Comparison of ENCODE assay signal across 25 cellular contexts in the genomic region with DNA sequence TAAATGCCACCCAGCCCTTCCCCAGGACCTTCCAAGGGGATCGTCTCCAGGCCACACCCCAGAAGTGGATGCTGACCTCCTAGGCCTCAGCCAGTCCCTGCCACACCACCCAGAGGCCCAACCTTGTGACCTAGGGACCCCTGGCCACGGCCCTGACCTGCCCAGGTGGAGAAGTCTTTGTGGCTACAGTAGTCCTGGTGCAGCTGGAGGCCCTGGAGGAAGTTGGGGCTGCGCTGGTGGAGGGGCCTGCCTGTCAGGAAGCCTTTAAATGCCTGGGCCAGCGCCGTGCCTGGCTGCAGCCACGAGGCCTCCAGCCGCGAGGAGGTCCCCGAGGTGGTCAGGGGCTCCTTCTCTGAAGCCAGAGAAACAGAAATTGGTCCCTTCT. TPM values are rescaled to one million over a fixed set of nuclear protein-coding genes. Genes with fewer than 3 reads are reported as not detected.
DNase-seq lines count a peak whose midpoint lies in the region; ATAC-seq and TF ChIP-seq lines count a peak whose summit lies in the region.
"Had no signal": no experiment of that assay in that cellular context is flagged by ENCODE, and none has a peak within 500 bp of the region (broad histone marks: within the 10 kb centered on the region; RNA-seq: fewer than 3 reads in every experiment).

No MANE protein-coding gene starts in this region.

- no peaks in the 10 kb centered on the region for H3K9me3 Mint-ChIP-seq in activated T-helper 1 cell treated with anti-CD3 and anti-CD28 coated beads, Interleukin-12 subunit alpha, Interleukin-12 subunit beta, Interleukin-2, Interleukin-4 antibody, amounts not matched to agents 30 ng/mL and 10 ng/mL and 1 ng/mL, durations not matched to agents 14 hours and 24 hours and 36 hours

- no peak for TF ChIP-seq CTCF in heart left ventricle (IDR thresholded peaks at IDR 0.05)
- TF ChIP-seq CTCF in coronary artery (IDR thresholded peaks at IDR 0.05): no peak
- TF ChIP-seq CTCF in suprapubic skin (IDR thresholded peaks at IDR 0.05): no peak

- H3K4me3 ChIP-seq in heart left ventricle: no peak overlapping the region
- H3K4me3 ChIP-seq in coronary artery: no peak overlapping the region
- H3K4me3 ChIP-seq in suprapubic skin: no peak overlapping the region
- H3K4me3 ChIP-seq: GM12878 had no signal

- DNase-seq in cardiac septum (ENCODE audit: low spot score): peak; percentile 74
- DNase-seq in heart left ventricle: no peak
- peak; percentile 41 for DNase-seq in coronary artery (ENCODE audit: low spot score)
- DNase-seq in suprapubic skin (ENCODE audit: low spot score in 2 of 2): peak; percentile 62 to 64
- DNase-seq in activated naive CD4-positive, alpha-beta T cell treated with anti-CD3 and anti-CD28 coated beads, Interleukin-2, amount 50 U/mL, for 16 hours: no peak
- DNase-seq in activated T-helper 1 cell treated with anti-CD3 and anti-CD28 coated beads, Interleukin-12 subunit alpha, Interleukin-12 subunit beta, Interleukin-2, Interleukin-4 antibody, amounts not matched to agents 30 ng/mL and 10 ng/mL and 1 ng/mL, durations not matched to agents 14 hours and 24 hours and 36 hours (ENCODE audit: low spot score): no peak
- DNase-seq: BE2C; CD4-positive, alpha-beta T cell; COR-L47; DND-41; KBM-7; NCI-H1105; NCI-H146; NCI-H2029; NCI-H2227 treated with DMSO at 0.1 percent for 48 hours; NCI-H510A treated with DMSO at 0.1 percent for 48 hours; NCI-H748 treated with DMSO at 0.1 percent for 48 hours; SIG-M5; SK-N-SH had no signal

- no peak for TF ChIP-seq EP300 in suprapubic skin (IDR thresholded peaks at IDR 0.05)

- no peaks in the 10 kb centered on the region for H3K4me1 Mint-ChIP-seq in activated T-helper 1 cell treated with anti-CD3 and anti-CD28 coated beads, Interleukin-12 subunit alpha, Interleukin-12 subunit beta, Interleukin-2, Interleukin-4 antibody, amounts not matched to agents 30 ng/mL and 10 ng/mL and 1 ng/mL, durations not matched to agents 14 hours and 24 hours and 36 hours (ENCODE audit: low read depth)

- H3K4me3 Mint-ChIP-seq in activated T-helper 1 cell treated with anti-CD3 and anti-CD28 coated beads, Interleukin-12 subunit alpha, Interleukin-12 subunit beta, Interleukin-2, Interleukin-4 antibody, amounts not matched to agents 30 ng/mL and 10 ng/mL and 1 ng/mL, durations not matched to agents 14 hours and 24 hours and 36 hours: no peak overlapping the region
- H3K4me3 Mint-ChIP-seq: CD4-positive, alpha-beta T cell had no signal

- H3K27me3 Mint-ChIP-seq in activated T-helper 1 cell treated with anti-CD3 and anti-CD28 coated beads, Interleukin-12 subunit alpha, Interleukin-12 subunit beta, Interleukin-2, Interleukin-4 antibody, amounts not matched to agents 30 ng/mL and 10 ng/mL and 1 ng/mL, durations not matched to agents 14 hours and 24 hours and 36 hours (ENCODE audit: insufficient read depth): peaks cover 11% of the 10 kb centered on the region

- H3K36me3 ChIP-seq in heart left ventricle (no peaks in the 10 kb centered on the region), suprapubic skin (no peaks in the 10 kb centered on the region)
- H3K36me3 ChIP-seq: BE2C had no signal

- H3K36me3 Mint-ChIP-seq in activated T-helper 1 cell treated with anti-CD3 and anti-CD28 coated beads, Interleukin-12 subunit alpha, Interleukin-12 subunit beta, Interleukin-2, Interleukin-4 antibody, amounts not matched to agents 30 ng/mL and 10 ng/mL and 1 ng/mL, durations not matched to agents 14 hours and 24 hours and 36 hours (ENCODE audit: low read depth): no peaks in the 10 kb centered on the region

- H3K27ac ChIP-seq in heart left ventricle (no peak overlapping the region), coronary artery (no peak overlapping the region), suprapubic skin (no peak overlapping the region)

- H3K27me3 ChIP-seq in heart left ventricle (peaks cover 0 to 9% (median 0%) of the 10 kb centered on the region in 9 donors), suprapubic skin (no peaks in the 10 kb centered on the region)
- H3K27me3 ChIP-seq: BE2C had no signal

- H3K4me1 ChIP-seq in heart left ventricle (peaks cover 0 to 4% (median 0%) of the 10 kb centered on the region in 12 donors), suprapubic skin (peaks cover 4% of the 10 kb centered on the region)
- H3K4me1 ChIP-seq: BE2C had no signal

- ATAC-seq in heart left ventricle: no peak
- no peak for ATAC-seq in GM19035 (IDR thresholded peaks at IDR 0.05; ENCODE audit: unreplicated experiment)
- ATAC-seq: GM12878, Panc1 had no signal

- 70 to 87% (median 74%) methylated on average over 8 to 9 of the region's 9 CpGs for WGBS in heart left ventricle, 4 donors
- 64% methylated on average over 9 of the region's 9 CpGs for WGBS in suprapubic skin

- intact Hi-C loops in cardiac septum (cut with DNase I): no loop called here
- intact Hi-C loops in heart left ventricle (cut with DNase I): no loop called here
- intact Hi-C loops in activated T-helper 1 cell treated with anti-CD3 and anti-CD28 coated beads, Interleukin-12 subunit alpha, Interleukin-12 subunit beta, Interleukin-2, Interleukin-4 antibody, amounts not matched to agents 30 ng/mL and 10 ng/mL and 1 ng/mL, durations not matched to agents 14 hours and 24 hours and 36 hours (cut with micrococcal nuclease): no loop called here

- no peak overlapping the region for H3K27ac Mint-ChIP-seq in activated T-helper 1 cell treated with anti-CD3 and anti-CD28 coated beads, Interleukin-12 subunit alpha, Interleukin-12 subunit beta, Interleukin-2, Interleukin-4 antibody, amounts not matched to agents 30 ng/mL and 10 ng/mL and 1 ng/mL, durations not matched to agents 14 hours and 24 hours and 36 hours
- H3K27ac Mint-ChIP-seq: CD4-positive, alpha-beta T cell had no signal

- TF ChIP-seq POLR2A in heart left ventricle (IDR thresholded peaks at IDR 0.05) (no peak), suprapubic skin (IDR thresholded peaks at IDR 0.05) (no peak)

- no peaks in the 10 kb centered on the region for H3K9me3 ChIP-seq in heart left ventricle
- no peaks in the 10 kb centered on the region for H3K9me3 ChIP-seq in suprapubic skin
- H3K9me3 ChIP-seq: BE2C, SK-N-SH had no signal

RNA-seq across cellular contexts. Expression of gene PLA2G4D, which starts 23.4 kb away (rescaled TPM):
- total RNA-seq in cardiac septum: not detected
- total RNA-seq in heart left ventricle: not detected
- not detected for polyA plus RNA-seq in heart left ventricle
- 10 to 100 TPM; 15.0 to 29.6 (median 24.4) TPM for total RNA-seq in suprapubic skin
- not detected in 2 replicates for total RNA-seq in activated T-helper 1 cell treated with anti-CD3 and anti-CD28 coated beads, Interleukin-12 subunit alpha, Interleukin-12 subunit beta, Interleukin-2, Interleukin-4 antibody, amounts not matched to agents 30 ng/mL and 10 ng/mL and 1 ng/mL, durations not matched to agents 14 hours and 24 hours and 36 hours
- total RNA-seq: A673; CD4-positive, alpha-beta T cell; GM12878; HT1080 had no signal
- polyA plus RNA-seq: SK-N-SH had no signal

RNA-seq across cellular contexts. Expression of gene PLA2G4E, which starts 50.1 kb away (rescaled TPM):
- total RNA-seq in cardiac septum (0.08 TPM), heart left ventricle (1 to 10 TPM in 1 of 9 donors, under 1 TPM in 3, not detected in 5; 0.05 to 1.1 (median 0.05) TPM), suprapubic skin (100 to 1,000 TPM in 1 of 4 donors, 10 to 100 TPM in 3; 47.9 to 129 (median 60.9) TPM)
- under 1 TPM in 1 of 2 donors, not detected in 1; 0.01 TPM for polyA plus RNA-seq in heart left ventricle
- not detected in 2 replicates for total RNA-seq in activated T-helper 1 cell treated with anti-CD3 and anti-CD28 coated beads, Interleukin-12 subunit alpha, Interleukin-12 subunit beta, Interleukin-2, Interleukin-4 antibody, amounts not matched to agents 30 ng/mL and 10 ng/mL and 1 ng/mL, durations not matched to agents 14 hours and 24 hours and 36 hours
- total RNA-seq: A673; CD4-positive, alpha-beta T cell; H1; HT1080 had no signal
- polyA plus RNA-seq: SK-N-SH had no signal

Comparison
In these comparisons a context has a peak if more than half of its experiments do, and no peak if none do; other contexts are left out.
1. DNase-seq: peak in cardiac septum (single experiment), coronary artery (single experiment) and suprapubic skin (2 of 2); none in heart left ventricle (0 of 5), activated naive CD4-positive, alpha-beta T cell treated with anti-CD3 and anti-CD28 coated beads, Interleukin-2, amount 50 U/mL, for 16 hours (single experiment) and activated T-helper 1 cell treated with anti-CD3 and anti-CD28 coated beads, Interleukin-12 subunit alpha, Interleukin-12 subunit beta, Interleukin-2, Interleukin-4 antibody, amounts not matched to agents 30 ng/mL and 10 ng/mL and 1 ng/mL, durations not matched to agents 14 hours and 24 hours and 36 hours (single experiment).
2. RNA of gene PLA2G4D, which starts 23.4 kb away (total RNA-seq): 15.0 to 29.6 TPM in suprapubic skin; not detected in cardiac septum (single experiment), not detected in heart left ventricle and not detected in activated T-helper 1 cell treated with anti-CD3 and anti-CD28 coated beads, Interleukin-12 subunit alpha, Interleukin-12 subunit beta, Interleukin-2, Interleukin-4 antibody, amounts not matched to agents 30 ng/mL and 10 ng/mL and 1 ng/mL, durations not matched to agents 14 hours and 24 hours and 36 hours; every median in the first group is over 10 times any median in the second.
3. RNA of gene PLA2G4E, which starts 50.1 kb away (total RNA-seq): 47.9 to 129 TPM in suprapubic skin; 0.08 TPM in cardiac septum (single experiment), 0.05 to 1.1 TPM in heart left ventricle and not detected in activated T-helper 1 cell treated with anti-CD3 and anti-CD28 coated beads, Interleukin-12 subunit alpha, Interleukin-12 subunit beta, Interleukin-2, Interleukin-4 antibody, amounts not matched to agents 30 ng/mL and 10 ng/mL and 1 ng/mL, durations not matched to agents 14 hours and 24 hours and 36 hours; every median in the first group is over 10 times any median in the second.